In genomic region chr18:48125724-48126123, GRCh38 we compare ENCODE assay signal across 20 cellular contexts.
DNase-seq lines count a peak whose midpoint lies in the region; ATAC-seq and TF ChIP-seq lines count a peak whose summit lies in the region.
"Had no signal": no experiment of that assay in that cellular context is flagged by ENCODE, and none has a peak within 500 bp of the region (broad histone marks: within the 10 kb centered on the region; RNA-seq: fewer than 3 reads in every experiment).

No MANE protein-coding gene starts in this region.

- peaks cover 22% of the 10 kb centered on the region for H3K27me3 Mint-ChIP-seq in activated T-helper 17 cell treated with anti-CD3 and anti-CD28 coated beads, Interleukin-2, amount 50 U/mL, for 72 hours

- peak overlapping the region; percentile 14 for H3K4me3 Mint-ChIP-seq in activated T-helper 17 cell treated with anti-CD3 and anti-CD28 coated beads, Interleukin-2, amount 50 U/mL, for 72 hours

- intact Hi-C loops in Right ventricle myocardium superior (cut with DNase I), result no loop called here
- intact Hi-C loops in cardiac septum (cut with DNase I), result no loop called here
- intact Hi-C loops in right lobe of liver (cut with DNase I), result no loop called here
- intact Hi-C loops in thyroid gland (cut with DNase I), result loop anchor here (5.0 kb wide), 1 partner anchor 163 kb away; no protein-coding TSS in a partner anchor

- H3K36me3 Mint-ChIP-seq in activated T-helper 17 cell treated with anti-CD3 and anti-CD28 coated beads, Interleukin-2, amount 50 U/mL, for 72 hours (ENCODE audit: low read depth), result no peaks in the 10 kb centered on the region

- POLR2A ChIA-PET in GM10248 (lab: Yijun Ruan, JAX), result no interaction called here

- H3K9me3 Mint-ChIP-seq in activated T-helper 17 cell treated with anti-CD3 and anti-CD28 coated beads, Interleukin-2, amount 50 U/mL, for 72 hours, result no peaks in the 10 kb centered on the region

- TF ChIP-seq POLR2A in right lobe of liver (IDR thresholded peaks at IDR 0.05) (no peak), thyroid gland (IDR thresholded peaks at IDR 0.05) (no peak)

- peak; percentile 41 for ATAC-seq in Right ventricle myocardium superior (ENCODE audit: poor library complexity)
- no peak for ATAC-seq in activated T-helper 17 cell treated with anti-CD3 and anti-CD28 coated beads, Interleukin-2, amount 50 U/mL, for 72 hours (replicated peaks)
- peak in 3 of 4 donors; percentile 74 to 89 (median 79) for ATAC-seq in right lobe of liver
- ATAC-seq: SK-N-SH treated with all-trans-retinoic acid at 6 μM for 48 hours had no signal

- H3K27ac ChIP-seq in right lobe of liver (no peak overlapping the region), thyroid gland (no peak overlapping the region)
- H3K27ac ChIP-seq: BLaER1 treated with 17β-estradiol and CSF1 and Interleukin-3, amounts not matched to agents 10 nM and 100 nM; HL-60 had no signal

- TF ChIP-seq CTCF in right lobe of liver (IDR thresholded peaks at IDR 0.05), result peak in 1 of 4 donors; percentile 11
- TF ChIP-seq CTCF in thyroid gland (IDR thresholded peaks at IDR 0.05), result peak in 1 of 6 experiments; percentile 24
- TF ChIP-seq CTCF in GM10248 (IDR thresholded peaks at IDR 0.05; ENCODE audit: control extremely low read depth, extremely low read depth, low read depth, missing control alignments), result no peak

- H3K27me3 ChIP-seq in right lobe of liver (no peaks in the 10 kb centered on the region), thyroid gland (no peaks in the 10 kb centered on the region)
- H3K27me3 ChIP-seq: BLaER1 treated with 17β-estradiol and CSF1 and Interleukin-3, amounts not matched to agents 10 nM and 100 nM had no signal

- no peak overlapping the region for H3K4me3 ChIP-seq in right lobe of liver
- H3K4me3 ChIP-seq in thyroid gland (replicated peaks in 1 of 3), result no peak overlapping the region
- H3K4me3 ChIP-seq: BLaER1 treated with 17β-estradiol and CSF1 and Interleukin-3, amounts not matched to agents 10 nM and 100 nM; HAP-1 had no signal

- peaks cover 0 to 18% (median 0%) of the 10 kb centered on the region in 4 donors for H3K4me1 ChIP-seq in right lobe of liver
- H3K4me1 ChIP-seq in thyroid gland, result peaks cover 21 to 42% of the 10 kb centered on the region in 2 donors
- H3K4me1 ChIP-seq: HAP-1 had no signal

- CTCF ChIA-PET in GM10248 (lab: Yijun Ruan, JAX), result no interaction called here

- H3K9me3 ChIP-seq in right lobe of liver (no peaks in the 10 kb centered on the region), thyroid gland (no peaks in the 10 kb centered on the region)
- H3K9me3 ChIP-seq: BLaER1 treated with 17β-estradiol and CSF1 and Interleukin-3, amounts not matched to agents 10 nM and 100 nM; HAP-1 had no signal

- no peaks in the 10 kb centered on the region for H3K36me3 ChIP-seq in right lobe of liver
- no peaks in the 10 kb centered on the region for H3K36me3 ChIP-seq in thyroid gland
- H3K36me3 ChIP-seq: BLaER1 treated with 17β-estradiol and CSF1 and Interleukin-3, amounts not matched to agents 10 nM and 100 nM; HAP-1 had no signal

- DNase-seq in Right ventricle myocardium superior, result no peak
- no peak for DNase-seq in cardiac septum (ENCODE audit: low spot score)
- peak in 2 of 3 donors; percentile 36 to 78 for DNase-seq in right lobe of liver
- DNase-seq in thyroid gland, result peak; percentile 74 to 75
- DNase-seq in NCI-H1694 treated with DMSO at 0.1 percent for 48 hours (lab: John Stamatoyannopoulos, UW), result no peak
- no peak for DNase-seq in GM10248 (ENCODE audit: extremely low spot score)
- DNase-seq in NCI-H345 treated with DMSO at 0.1 percent for 48 hours (lab: John Stamatoyannopoulos, UW; ENCODE audit: unreplicated experiment), result no peak
- DNase-seq: DMS79 treated with DMSO at 0.1 percent for 48 hours, IMR-90, NCI-H1417, NCI-H187 treated with DMSO at 0.1 percent for 48 hours, NCI-H2171, NCI-H524, NCI-H82, SIG-M5 had no signal

- no peaks in the 10 kb centered on the region for H3K4me1 Mint-ChIP-seq in activated T-helper 17 cell treated with anti-CD3 and anti-CD28 coated beads, Interleukin-2, amount 50 U/mL, for 72 hours

- 57% methylated on average over 3 of the region's 6 CpGs for WGBS in right lobe of liver (ENCODE audit: insufficient coverage, low coverage, low lambda C conversion rate, missing lambda C conversion rate)
- WGBS in thyroid gland, 2 donors, result 33 to 35% methylated on average over 3 to 6 of the region's 6 CpGs

- peak overlapping the region; percentile 58 for H3K27ac Mint-ChIP-seq in activated T-helper 17 cell treated with anti-CD3 and anti-CD28 coated beads, Interleukin-2, amount 50 U/mL, for 72 hours

Comparison
In these comparisons a context has a peak if more than half of its experiments do, and no peak if none do; other contexts are left out.
1. DNase-seq: peak in right lobe of liver (2 of 3) and thyroid gland (2 of 2); none in Right ventricle myocardium superior (single experiment), cardiac septum (single experiment), NCI-H1694 treated with DMSO at 0.1 percent for 48 hours (single experiment), GM10248 (single experiment) and NCI-H345 treated with DMSO at 0.1 percent for 48 hours (single experiment).